Comparison of ENCODE assay signal across 12 cellular contexts in genomic region chr12:63294327-63294632, GRCh38.
DNase-seq lines count a peak whose midpoint lies in the region; ATAC-seq and TF ChIP-seq lines count a peak whose summit lies in the region.
"Had no signal": no experiment of that assay in that cellular context is flagged by ENCODE, and none has a peak within 500 bp of the region (broad histone marks: within the 10 kb centered on the region; RNA-seq: fewer than 3 reads in every experiment).

No MANE protein-coding gene starts in this region.

- TF ChIP-seq CTCF in 22Rv1 (IDR thresholded peaks at IDR 0.05) = no peak
- no peak for TF ChIP-seq CTCF in endothelial cell (IDR thresholded peaks at IDR 0.05; ENCODE audit: unreplicated experiment)

- H3K9me3 Mint-ChIP-seq in endothelial cell (ENCODE audit: unreplicated experiment) = no peaks in the 10 kb centered on the region
- H3K9me3 Mint-ChIP-seq in CD4-positive, alpha-beta memory T cell = peaks cover 0 to 6% (median 0%) of the 10 kb centered on the region in 8 donors
- H3K9me3 Mint-ChIP-seq: nephron progenitor cell had no signal

- no peaks in the 10 kb centered on the region for H3K9me3 ChIP-seq in CD4-positive, alpha-beta memory T cell (ENCODE audit: control insufficient read depth in 1 of 2, low read length in 2 of 2)

- ATAC-seq in GM21381 (IDR thresholded peaks at IDR 0.05; ENCODE audit: unreplicated experiment) = peak; percentile 75

- H3K4me1 ChIP-seq in CD4-positive, alpha-beta memory T cell (ENCODE audit: insufficient read depth, low read length) = no peaks in the 10 kb centered on the region

- H3K4me3 Mint-ChIP-seq in endothelial cell (ENCODE audit: unreplicated experiment) = no peak overlapping the region
- H3K4me3 Mint-ChIP-seq in CD4-positive, alpha-beta memory T cell = no peak overlapping the region
- H3K4me3 Mint-ChIP-seq: B cell, nephron progenitor cell had no signal

- H3K27ac ChIP-seq in 22Rv1 = peak overlapping the region; percentile 38
- H3K27ac ChIP-seq in CD4-positive, alpha-beta memory T cell (ENCODE audit: low read depth, low read length) = no peak overlapping the region

- peaks cover 9% of the 10 kb centered on the region for H3K4me1 Mint-ChIP-seq in endothelial cell (ENCODE audit: unreplicated experiment)
- no peaks in the 10 kb centered on the region for H3K4me1 Mint-ChIP-seq in CD4-positive, alpha-beta memory T cell
- H3K4me1 Mint-ChIP-seq: B cell had no signal

- H3K4me3 ChIP-seq in CD4-positive, alpha-beta memory T cell (ENCODE audit: low read length in 2 of 2) = no peak overlapping the region

- H3K27me3 ChIP-seq in CD4-positive, alpha-beta memory T cell (ENCODE audit: insufficient read depth, low read length) = no peaks in the 10 kb centered on the region

- peak overlapping the region; percentile 21 for H3K27ac Mint-ChIP-seq in endothelial cell (ENCODE audit: unreplicated experiment)
- H3K27ac Mint-ChIP-seq in CD4-positive, alpha-beta memory T cell = no peak overlapping the region
- H3K27ac Mint-ChIP-seq: B cell had no signal

- H3K36me3 ChIP-seq in CD4-positive, alpha-beta memory T cell (ENCODE audit: insufficient read depth, low read length) = no peaks in the 10 kb centered on the region

- DNase-seq in HT-29 (ENCODE audit: low spot score) (peak; percentile 90), endothelial cell (ENCODE audit: low spot score) (no peak), NCI-H2029 treated with DMSO at 0.1 percent for 48 hours (lab: John Stamatoyannopoulos, UW) (no peak), 8988T (no peak)
- DNase-seq in activated effector memory CD4-positive, alpha-beta T cell treated with Interleukin-2 at 50 U/mL for 16 hours = no peak
- no peak for DNase-seq in CD4-positive, alpha-beta memory T cell
- DNase-seq: activated naive CD4-positive, alpha-beta T cell treated with anti-CD3 and anti-CD28 coated beads, Interleukin-2, amount 50 U/mL, for 16 hours; NCI-H187; nephron progenitor cell had no signal

- intact Hi-C loops in CD4-positive, alpha-beta memory T cell (cut with micrococcal nuclease) = no loop called here

- H3K27me3 Mint-ChIP-seq in endothelial cell (ENCODE audit: unreplicated experiment) = no peaks in the 10 kb centered on the region
- no peaks in the 10 kb centered on the region for H3K27me3 Mint-ChIP-seq in CD4-positive, alpha-beta memory T cell
- H3K27me3 Mint-ChIP-seq: B cell had no signal

- CTCF ChIA-PET in CD4-positive, alpha-beta memory T cell (lab: Charles Lee; ENCODE audit: partially characterized antibody) = no interaction called here

- no peaks in the 10 kb centered on the region for H3K36me3 Mint-ChIP-seq in endothelial cell (ENCODE audit: low read depth, unreplicated experiment)
- H3K36me3 Mint-ChIP-seq in CD4-positive, alpha-beta memory T cell = no peaks in the 10 kb centered on the region

- POLR2A ChIA-PET in CD4-positive, alpha-beta memory T cell (lab: Charles Lee; ENCODE audit: partially characterized antibody) = no interaction called here
